In genomic region chr7:44309271-44310091, GRCh38 we compare ENCODE assay signal across 8 cellular contexts. TPM values are rescaled to one million over a fixed set of nuclear protein-coding genes. Genes with fewer than 3 reads are reported as not detected.
DNase-seq lines count a peak whose midpoint lies in the region; ATAC-seq and TF ChIP-seq lines count a peak whose summit lies in the region.

No MANE protein-coding gene starts in this region.

- H3K27ac Mint-ChIP-seq in T-helper 2 cell treated with Interferon-gamma antibody and Interleukin-4, amounts not matched to agents 5 μg/mL and 100 μg/mL, for 36 hours = no peak overlapping the region
- H3K27ac Mint-ChIP-seq in endodermal cell = no peak overlapping the region
- H3K27ac Mint-ChIP-seq in stimulated activated effector memory CD8-positive, alpha-beta T cell treated with anti-CD3 and anti-CD28 coated beads, Interleukin-12 subunit alpha, Interleukin-12 subunit beta, amount 100 ng/mL, for 72 hours = no peak overlapping the region

- peak overlapping the region; percentile 15 for H3K4me3 Mint-ChIP-seq in T-helper 2 cell treated with Interferon-gamma antibody and Interleukin-4, amounts not matched to agents 5 μg/mL and 100 μg/mL, for 36 hours
- H3K4me3 Mint-ChIP-seq in endodermal cell = peak overlapping the region; percentile 43
- peak overlapping the region; percentile 51 for H3K4me3 Mint-ChIP-seq in stimulated activated effector memory CD8-positive, alpha-beta T cell treated with anti-CD3 and anti-CD28 coated beads, Interleukin-12 subunit alpha, Interleukin-12 subunit beta, amount 100 ng/mL, for 72 hours

- no peaks in the 10 kb centered on the region for H3K9me2 ChIP-seq in Karpas-422 (replicated peaks; ENCODE audit: insufficient read depth, low read length)

- peaks cover 8% of the 10 kb centered on the region for H3K4me1 Mint-ChIP-seq in T-helper 2 cell treated with Interferon-gamma antibody and Interleukin-4, amounts not matched to agents 5 μg/mL and 100 μg/mL, for 36 hours (ENCODE audit: low read depth)
- H3K4me1 Mint-ChIP-seq in endodermal cell = no peaks in the 10 kb centered on the region
- peaks cover 14% of the 10 kb centered on the region for H3K4me1 Mint-ChIP-seq in stimulated activated effector memory CD8-positive, alpha-beta T cell treated with anti-CD3 and anti-CD28 coated beads, Interleukin-12 subunit alpha, Interleukin-12 subunit beta, amount 100 ng/mL, for 72 hours

- WGBS in endodermal cell (ENCODE audit: insufficient coverage in 1 of 2, insufficient read length in 1 of 2), 2 experiments = 28 to 29% methylated on average over 35 to 73 of the region's 73 CpGs
- WGBS in mesodermal cell (ENCODE audit: insufficient coverage in 2 of 2), 2 experiments = 26 to 29% methylated on average over 64 to 66 of the region's 73 CpGs

- no peaks in the 10 kb centered on the region for H3K9me3 Mint-ChIP-seq in T-helper 2 cell treated with Interferon-gamma antibody and Interleukin-4, amounts not matched to agents 5 μg/mL and 100 μg/mL, for 36 hours
- no peaks in the 10 kb centered on the region for H3K9me3 Mint-ChIP-seq in endodermal cell
- H3K9me3 Mint-ChIP-seq in stimulated activated effector memory CD8-positive, alpha-beta T cell treated with anti-CD3 and anti-CD28 coated beads, Interleukin-12 subunit alpha, Interleukin-12 subunit beta, amount 100 ng/mL, for 72 hours = no peaks in the 10 kb centered on the region

- H3K9me3 ChIP-seq in endodermal cell (ENCODE audit: control insufficient read depth, low read length) (no peaks in the 10 kb centered on the region), mesodermal cell (ENCODE audit: control insufficient read depth, low read length) (no peaks in the 10 kb centered on the region), Karpas-422 (ENCODE audit: low read length) (no peaks in the 10 kb centered on the region)

- no peak overlapping the region for H3K4me2 ChIP-seq in Karpas-422 (ENCODE audit: low read depth, low read length, poor library complexity, severe bottlenecking)

- H3K79me2 ChIP-seq in Karpas-422 (ENCODE audit: low read length) = no peaks in the 10 kb centered on the region

- H3K27ac ChIP-seq in endodermal cell (ENCODE audit: low read depth, low read length) = no peak overlapping the region
- H3K27ac ChIP-seq in mesodermal cell (ENCODE audit: low read depth, low read length, severe bottlenecking) = no peak overlapping the region
- H3K27ac ChIP-seq in Karpas-422 (ENCODE audit: low read length) = no peak overlapping the region

- H3K4me1 ChIP-seq in endodermal cell (ENCODE audit: control insufficient read depth, insufficient read depth, low read length) = no peaks in the 10 kb centered on the region
- H3K4me1 ChIP-seq in mesodermal cell (ENCODE audit: control insufficient read depth, insufficient read depth, low read length, poor library complexity, severe bottlenecking) = peaks cover 3% of the 10 kb centered on the region
- H3K4me1 ChIP-seq in Karpas-422 (ENCODE audit: low read length) = peaks cover 4% of the 10 kb centered on the region; the same call in 1 of the 2 replicates

- H3K9ac ChIP-seq in endodermal cell (ENCODE audit: extremely low read depth, low read length, poor library complexity, severe bottlenecking) (no peak overlapping the region), Karpas-422 (ENCODE audit: low read length) (no peak overlapping the region)

- no peaks in the 10 kb centered on the region for H4K20me1 ChIP-seq in Karpas-422 (ENCODE audit: insufficient read depth, low read depth, low read length)

- H3K36me3 Mint-ChIP-seq in T-helper 2 cell treated with Interferon-gamma antibody and Interleukin-4, amounts not matched to agents 5 μg/mL and 100 μg/mL, for 36 hours (ENCODE audit: low read depth) = no peaks in the 10 kb centered on the region
- H3K36me3 Mint-ChIP-seq in endodermal cell (ENCODE audit: low read depth) = no peaks in the 10 kb centered on the region
- no peaks in the 10 kb centered on the region for H3K36me3 Mint-ChIP-seq in stimulated activated effector memory CD8-positive, alpha-beta T cell treated with anti-CD3 and anti-CD28 coated beads, Interleukin-12 subunit alpha, Interleukin-12 subunit beta, amount 100 ng/mL, for 72 hours

- H3K36me3 ChIP-seq in endodermal cell (ENCODE audit: control insufficient read depth, insufficient read depth, low read length) (no peaks in the 10 kb centered on the region), mesodermal cell (ENCODE audit: control insufficient read depth, insufficient read depth, low read length) (no peaks in the 10 kb centered on the region), Karpas-422 (ENCODE audit: insufficient read depth, low read length) (no peaks in the 10 kb centered on the region)

- no peak for TF ChIP-seq CTCF in endodermal cell (conservative IDR thresholded peaks at IDR 0.05)

- H3K27me3 ChIP-seq in endodermal cell (ENCODE audit: control insufficient read depth, insufficient read depth, low read length, poor library complexity, severe bottlenecking) (peaks cover 42% of the 10 kb centered on the region), Karpas-422 (ENCODE audit: low read length) (no peaks in the 10 kb centered on the region)

- H3K27me3 Mint-ChIP-seq in T-helper 2 cell treated with Interferon-gamma antibody and Interleukin-4, amounts not matched to agents 5 μg/mL and 100 μg/mL, for 36 hours (ENCODE audit: low read depth) = peaks cover 16% of the 10 kb centered on the region
- H3K27me3 Mint-ChIP-seq in endodermal cell (ENCODE audit: insufficient read depth) = peaks cover 48% of the 10 kb centered on the region

- H2AFZ ChIP-seq in Karpas-422 (ENCODE audit: low read length) = no peak overlapping the region

- peak overlapping the region; percentile 29 for H3K4me3 ChIP-seq in endodermal cell (ENCODE audit: low read length)
- peak overlapping the region; percentile 25 for H3K4me3 ChIP-seq in mesodermal cell (ENCODE audit: extremely low read depth, insufficient read depth, low read length, poor library complexity, severe bottlenecking)
- no peak overlapping the region for H3K4me3 ChIP-seq in Karpas-422 (ENCODE audit: low read length)

- ATAC-seq in GM18498 (IDR thresholded peaks at IDR 0.05; ENCODE audit: unreplicated experiment) = peak; percentile 55
- ATAC-seq in stimulated activated effector memory CD8-positive, alpha-beta T cell treated with anti-CD3 and anti-CD28 coated beads, Interleukin-12 subunit alpha, Interleukin-12 subunit beta, amount 100 ng/mL, for 72 hours = peak; percentile 84
- no peak for ATAC-seq in GM21723 (IDR thresholded peaks at IDR 0.05; ENCODE audit: unreplicated experiment)

- DNase-seq in T-helper 2 cell treated with Interferon-gamma antibody and Interleukin-4, amounts not matched to agents 5 μg/mL and 100 μg/mL, for 36 hours (ENCODE audit: low spot score) = peak; percentile 40
- DNase-seq in endodermal cell (peak; percentile 87), Karpas-422 (no peak), HuH-7.5 (ENCODE audit: low spot score) (no peak)
- peak; percentile 36 to 58 for DNase-seq in stimulated activated effector memory CD8-positive, alpha-beta T cell treated with anti-CD3 and anti-CD28 coated beads, Interleukin-12 subunit alpha, Interleukin-12 subunit beta, amount 100 ng/mL, for 72 hours (ENCODE audit: low spot score in 2 of 2)

RNA-seq across cellular contexts. Expression of gene CAMK2B, which starts 15.9 kb away (rescaled TPM):
- total RNA-seq in endodermal cell = under 1 TPM in 1 of 2 donors, not detected in 1; 0.26 TPM
- 0.32 TPM for polyA plus RNA-seq in endodermal cell (2013, experiment 1 of 2)
- polyA plus RNA-seq in endodermal cell (2013, experiment 2 of 2) = 1.6 TPM
- 0.48 TPM for polyA plus RNA-seq in mesodermal cell (2013, experiment 1 of 2)
- polyA plus RNA-seq in mesodermal cell (2013, experiment 2 of 2) = 0.20 TPM
- not detected in 2 replicates for total RNA-seq in Karpas-422 (2014; rRNA removed; shearing (Covaris generic); ENCODE audit: low replicate concordance)

Comparison
In these comparisons a context has a peak if more than half of its experiments do, and no peak if none do; other contexts are left out.
1. DNase-seq: peak in T-helper 2 cell treated with Interferon-gamma antibody and Interleukin-4, amounts not matched to agents 5 μg/mL and 100 μg/mL, for 36 hours (single experiment), endodermal cell (single experiment) and stimulated activated effector memory CD8-positive, alpha-beta T cell treated with anti-CD3 and anti-CD28 coated beads, Interleukin-12 subunit alpha, Interleukin-12 subunit beta, amount 100 ng/mL, for 72 hours (2 of 2); none in Karpas-422 (single experiment) and HuH-7.5 (single experiment).
2. Peak in every context shown above with its lines, with median percentiles within 50 percentile points of each other: H3K4me3 Mint-ChIP-seq.